ENCODE assay signal across 19 cellular contexts in genomic region chr5:20683241-20683940, GRCh38.
"Had no signal": no experiment of that assay in that cellular context is flagged by ENCODE, and none has a peak within 500 bp of the region (broad histone marks: within the 10 kb centered on the region; RNA-seq: fewer than 3 reads in every experiment).

No MANE protein-coding gene starts in this region.

- H3K27ac Mint-ChIP-seq: immature natural killer cell; naive thymus-derived CD4-positive, alpha-beta T cell; nephron progenitor cell had no signal

- H3K27ac ChIP-seq: esophagus squamous epithelium, left lung, lower lobe of right lung, neutrophil, right atrium auricular region, sigmoid colon, skin epidermis, stomach, thoracic aorta, transverse colon had no signal

- H3K4me3 Mint-ChIP-seq: immature natural killer cell; naive thymus-derived CD4-positive, alpha-beta T cell; nephron progenitor cell had no signal

- H3K27me3 Mint-ChIP-seq: naive thymus-derived CD4-positive, alpha-beta T cell had no signal

- H3K36me3 ChIP-seq: esophagus squamous epithelium, left lung, lower lobe of right lung, neutrophil, right atrium auricular region, sigmoid colon, stomach, thoracic aorta, transverse colon had no signal

- H3K9me3 ChIP-seq: esophagus squamous epithelium, left lung, lower lobe of right lung, neutrophil, right atrium auricular region, sigmoid colon, stomach, thoracic aorta had no signal

- H3K36me3 Mint-ChIP-seq: immature natural killer cell; naive thymus-derived CD4-positive, alpha-beta T cell had no signal

- DNase-seq: effector memory CD4-positive, alpha-beta T cell; esophagus squamous epithelium; foreskin fibroblast; immature natural killer cell; left lung; lower lobe of right lung; mesenchymal stem cell; naive thymus-derived CD4-positive, alpha-beta T cell; nephron progenitor cell; sigmoid colon; stimulated activated CD4-positive, alpha-beta T cell treated with anti-CD3 and anti-CD28 coated beads, Interleukin-12 subunit alpha, Interleukin-12 subunit beta, amount 100 ng/mL, for 4 hours; stimulated activated naive CD4-positive, alpha-beta T cell; stomach; substantia nigra; transverse colon had no signal

- ATAC-seq: left lung; lower lobe of right lung; naive thymus-derived CD4-positive, alpha-beta T cell had no signal

- H3K4me3 ChIP-seq: esophagus squamous epithelium, left lung, lower lobe of right lung, right atrium auricular region, sigmoid colon, skin epidermis, stomach, thoracic aorta, transverse colon had no signal

- H3K27me3 ChIP-seq: esophagus squamous epithelium, left lung, neutrophil, right atrium auricular region, sigmoid colon, stomach, transverse colon had no signal

- H3K4me1 Mint-ChIP-seq: immature natural killer cell; naive thymus-derived CD4-positive, alpha-beta T cell; nephron progenitor cell had no signal

- H3K9me3 Mint-ChIP-seq: nephron progenitor cell had no signal

- H3K4me1 ChIP-seq: esophagus squamous epithelium, left lung, lower lobe of right lung, right atrium auricular region, sigmoid colon, stomach, transverse colon had no signal
